In genomic region chr3:66392512-66392911, GRCh38 we compare ENCODE assay signal across 15 cellular contexts.
DNase-seq lines count a peak whose midpoint lies in the region; ATAC-seq and TF ChIP-seq lines count a peak whose summit lies in the region.
"Had no signal": no experiment of that assay in that cellular context is flagged by ENCODE, and none has a peak within 500 bp of the region (broad histone marks: within the 10 kb centered on the region; RNA-seq: fewer than 3 reads in every experiment).

No MANE protein-coding gene starts in this region.

- H3K4me3 ChIP-seq in uterus (no peak overlapping the region), trophoblast cell (ENCODE audit: low read depth, low read length) (no peak overlapping the region)
- H3K4me3 ChIP-seq: cardiac muscle cell had no signal

- H3K36me3 Mint-ChIP-seq in activated CD4-positive, alpha-beta memory T cell treated with anti-CD3 and anti-CD28 coated beads, Interleukin-2, amount 10 ng/mL, durations not matched to agents 7 days and 5 days (ENCODE audit: low read depth), result peaks cover 60% of the 10 kb centered on the region

- no peak for TF ChIP-seq POLR2A in uterus (IDR thresholded peaks at IDR 0.05)

- no peak overlapping the region for H2AK5ac ChIP-seq in trophoblast cell (ENCODE audit: low read length)

- peak overlapping the region; percentile 16 for H3K4me3 Mint-ChIP-seq in activated CD4-positive, alpha-beta memory T cell treated with anti-CD3 and anti-CD28 coated beads, Interleukin-2, amount 10 ng/mL, durations not matched to agents 7 days and 5 days
- H3K4me3 Mint-ChIP-seq: activated T-helper 1 cell treated with anti-CD3 and anti-CD28 coated beads, Interleukin-12 subunit alpha, Interleukin-12 subunit beta, Interleukin-2, Interleukin-4 antibody, amounts not matched to agents 30 ng/mL and 10 ng/mL and 1 ng/mL, durations not matched to agents 14 hours and 24 hours and 36 hours had no signal

- peak overlapping the region; percentile 53 to 79 for H3K27ac ChIP-seq in uterus
- H3K27ac ChIP-seq in trophoblast cell (ENCODE audit: low read depth, low read length), result no peak overlapping the region
- H3K27ac ChIP-seq: cardiac muscle cell, epithelial cell of prostate, WERI-Rb-1 had no signal

- H3K9me3 Mint-ChIP-seq in activated CD4-positive, alpha-beta memory T cell treated with anti-CD3 and anti-CD28 coated beads, Interleukin-2, amount 10 ng/mL, durations not matched to agents 7 days and 5 days, result no peaks in the 10 kb centered on the region
- H3K9me3 Mint-ChIP-seq: activated T-helper 1 cell treated with anti-CD3 and anti-CD28 coated beads, Interleukin-12 subunit alpha, Interleukin-12 subunit beta, Interleukin-2, Interleukin-4 antibody, amounts not matched to agents 30 ng/mL and 10 ng/mL and 1 ng/mL, durations not matched to agents 14 hours and 24 hours and 36 hours had no signal

- H3K18ac ChIP-seq in trophoblast cell (ENCODE audit: low read length), result no peak overlapping the region

- H3K23ac ChIP-seq in trophoblast cell (ENCODE audit: low read length), result no peak overlapping the region

- H3K27ac Mint-ChIP-seq in activated CD4-positive, alpha-beta memory T cell treated with anti-CD3 and anti-CD28 coated beads, Interleukin-2, amount 10 ng/mL, durations not matched to agents 7 days and 5 days, result peak overlapping the region; percentile 97
- H3K27ac Mint-ChIP-seq: activated T-helper 1 cell treated with anti-CD3 and anti-CD28 coated beads, Interleukin-12 subunit alpha, Interleukin-12 subunit beta, Interleukin-2, Interleukin-4 antibody, amounts not matched to agents 30 ng/mL and 10 ng/mL and 1 ng/mL, durations not matched to agents 14 hours and 24 hours and 36 hours had no signal

- no peak overlapping the region for H2BK120ac ChIP-seq in trophoblast cell (ENCODE audit: insufficient read depth, low read length, poor library complexity)

- H3K4me1 Mint-ChIP-seq in activated CD4-positive, alpha-beta memory T cell treated with anti-CD3 and anti-CD28 coated beads, Interleukin-2, amount 10 ng/mL, durations not matched to agents 7 days and 5 days, result peaks cover 42% of the 10 kb centered on the region

- no peak overlapping the region for H3K14ac ChIP-seq in trophoblast cell (ENCODE audit: low read length)

- H3K4me1 ChIP-seq in uterus (peaks cover 10 to 16% of the 10 kb centered on the region in 2 donors), trophoblast cell (ENCODE audit: control insufficient read depth in 1 of 2, insufficient read depth in 2 of 2, low read length in 2 of 2) (peaks cover 2 to 10% of the 10 kb centered on the region in 2 experiments)

- H3K4me2 ChIP-seq in trophoblast cell (ENCODE audit: low read length), result no peak overlapping the region

- H4K12ac ChIP-seq in trophoblast cell (ENCODE audit: low read depth, low read length), result no peak overlapping the region

- DNase-seq in cardiac septum (ENCODE audit: low spot score) (peak; percentile 67), Right ventricle myocardium superior (no peak), mesenteric fat pad (ENCODE audit: low spot score) (peak; percentile 59), uterus (no peak), foreskin melanocyte (no peak), trophoblast cell (no peak)
- DNase-seq in activated CD4-positive, alpha-beta memory T cell treated with anti-CD3 and anti-CD28 coated beads, Interleukin-2, amount 10 ng/mL, durations not matched to agents 7 days and 5 days, result no peak
- DNase-seq: Karpas-422, WERI-Rb-1 had no signal

- no peak overlapping the region for H3K4ac ChIP-seq in trophoblast cell (ENCODE audit: low read depth, low read length)

- no peak overlapping the region for H4K91ac ChIP-seq in trophoblast cell (ENCODE audit: low read depth, low read length)

- no peak overlapping the region for H3K9ac ChIP-seq in trophoblast cell (ENCODE audit: low read length)

- no peak overlapping the region for H2AFZ ChIP-seq in trophoblast cell (ENCODE audit: insufficient read depth, low read length, poor library complexity)

- POLR2A ChIA-PET in activated CD4-positive, alpha-beta memory T cell treated with anti-CD3 and anti-CD28 coated beads, Interleukin-2, amount 10 ng/mL, durations not matched to agents 7 days and 5 days (lab: Charles Lee), result interaction anchor here (1.2 to 2.4 kb wide), 2 partner anchors 36 to 90 kb away, joined by 3 to 13 read pairs; no protein-coding TSS in a partner anchor

- TF ChIP-seq CTCF in uterus (IDR thresholded peaks at IDR 0.05), result no peak

- no peaks in the 10 kb centered on the region for H3K79me2 ChIP-seq in trophoblast cell (ENCODE audit: control insufficient read depth, insufficient read depth, low read length, poor library complexity)

- H3K9me3 ChIP-seq in uterus (no peaks in the 10 kb centered on the region), trophoblast cell (ENCODE audit: insufficient read depth, low read depth, low read length) (no peaks in the 10 kb centered on the region)

- intact Hi-C loops in cardiac septum (cut with DNase I), result no loop called here
- intact Hi-C loops in Right ventricle myocardium superior (cut with DNase I), result no loop called here
- intact Hi-C loops in uterus (cut with DNase I; ENCODE audit: low total_unique reads), result no loop called here

- no peak overlapping the region for H2BK5ac ChIP-seq in trophoblast cell (ENCODE audit: low read depth, low read length, poor library complexity)

- no peak overlapping the region for H2BK12ac ChIP-seq in trophoblast cell (ENCODE audit: low read length)

- H3K27me3 ChIP-seq in uterus, result no peaks in the 10 kb centered on the region
- H3K27me3 ChIP-seq in trophoblast cell (ENCODE audit: insufficient read depth, low read length), result no peaks in the 10 kb centered on the region
- H3K27me3 ChIP-seq: cardiac muscle cell had no signal

- H4K8ac ChIP-seq in trophoblast cell (ENCODE audit: low read depth, low read length), result no peak overlapping the region

- CTCF ChIA-PET in activated CD4-positive, alpha-beta memory T cell treated with anti-CD3 and anti-CD28 coated beads, Interleukin-2, amount 10 ng/mL, durations not matched to agents 7 days and 5 days (lab: Charles Lee), result interaction anchor here (3.1 to 6.2 kb wide), 2 partner anchors 15 kb away, joined by 15 to 35 read pairs; no protein-coding TSS in a partner anchor

- no CpG with 5 or more reads among the region's 3 CpGs for WGBS in trophoblast cell (ENCODE audit: extremely low coverage, insufficient coverage, insufficient read length)

- no peak for ATAC-seq in Right ventricle myocardium superior (ENCODE audit: poor library complexity)
- ATAC-seq in HG03571 (IDR thresholded peaks at IDR 0.05; ENCODE audit: unreplicated experiment), result no peak
- ATAC-seq: GM12878, SK-N-SH treated with all-trans-retinoic acid at 6 μM for 48 hours had no signal

- H3K36me3 ChIP-seq in uterus (no peaks in the 10 kb centered on the region), trophoblast cell (ENCODE audit: control insufficient read depth in 1 of 2, insufficient read depth in 2 of 2, low read length in 2 of 2) (no peaks in the 10 kb centered on the region)

- H3K27me3 Mint-ChIP-seq in activated CD4-positive, alpha-beta memory T cell treated with anti-CD3 and anti-CD28 coated beads, Interleukin-2, amount 10 ng/mL, durations not matched to agents 7 days and 5 days, result no peaks in the 10 kb centered on the region

- H3K79me1 ChIP-seq in trophoblast cell (ENCODE audit: low read length), result peaks cover 2% of the 10 kb centered on the region

Comparison
In these comparisons a context has a peak if more than half of its experiments do, and no peak if none do; other contexts are left out.
1. DNase-seq: peak in cardiac septum (single experiment) and mesenteric fat pad (single experiment); none in Right ventricle myocardium superior (single experiment), activated CD4-positive, alpha-beta memory T cell treated with anti-CD3 and anti-CD28 coated beads, Interleukin-2, amount 10 ng/mL, durations not matched to agents 7 days and 5 days (single experiment), uterus (0 of 2), foreskin melanocyte (single experiment) and trophoblast cell (0 of 2).